In the genomic region with DNA sequence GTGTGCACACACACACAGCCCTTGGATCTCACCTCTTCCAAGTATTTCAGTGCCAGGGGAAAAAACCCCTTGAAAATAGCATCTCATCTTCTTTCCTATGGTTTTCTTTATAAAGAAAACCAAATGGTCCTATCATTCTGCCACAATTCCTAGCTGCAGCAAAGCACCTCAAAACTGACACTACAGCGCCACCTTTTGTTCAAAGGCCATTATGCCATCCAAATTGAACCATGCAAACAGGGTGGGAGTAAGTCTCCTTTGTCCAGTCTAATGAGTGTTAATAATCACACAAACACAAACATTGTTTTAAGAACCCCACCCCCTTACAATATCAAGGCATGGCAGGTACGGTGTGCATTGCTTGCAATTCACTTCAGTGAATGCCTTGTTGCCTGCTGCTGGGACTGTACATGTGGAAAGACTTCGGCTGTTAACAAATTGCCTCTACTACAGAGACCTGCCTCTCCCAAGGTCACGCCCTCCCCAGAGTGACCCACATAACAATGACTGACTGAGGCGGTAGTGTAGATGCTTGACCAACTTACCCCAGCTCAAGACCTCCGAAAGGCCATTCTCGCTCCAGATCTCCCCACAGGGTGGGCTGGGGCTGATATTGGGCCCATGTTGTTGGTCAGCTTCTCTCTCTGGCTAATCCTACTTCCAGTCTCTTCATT, we compare ENCODE assay signal across 8 cellular contexts. TPM values are rescaled to one million over a fixed set of nuclear protein-coding genes. Genes with fewer than 3 reads are reported as not detected.
DNase-seq lines count a peak whose midpoint lies in the region; ATAC-seq and TF ChIP-seq lines count a peak whose summit lies in the region.

No MANE protein-coding gene starts in this region.

- DNase-seq in AG20443 (ENCODE audit: low spot score) = peak; percentile 52
- peak; percentile 34 for DNase-seq in GM03348 (ENCODE audit: low spot score)
- peak; percentile 28 for DNase-seq in RKO (ENCODE audit: low spot score)
- DNase-seq in fibroblast of lung (ENCODE audit: low read depth in 2 of 2) = peak; percentile 6 to 44
- DNase-seq in skeletal muscle cell (ENCODE audit: low read depth) = peak; percentile 1
- no peak for DNase-seq in activated CD8-positive, alpha-beta memory T cell treated with anti-CD3 and anti-CD28 coated beads, Interleukin-2, amount 50 U/mL, for 4 hours
- DNase-seq in mucosa of gallbladder (ENCODE audit: low spot score) = no peak

- TF ChIP-seq CTCF in fibroblast of lung (conservative IDR thresholded peaks at IDR 0.05 in 1 of 2, IDR thresholded peaks at IDR 0.05 in 1 of 2; ENCODE audit: low read depth in 1 of 2, low read length in 2 of 2) = peak; percentile 57 to 71

- no peaks in the 10 kb centered on the region for H3K9me3 ChIP-seq in fibroblast of lung (ENCODE audit: control insufficient read depth, insufficient read depth, low read depth, low read length)

- peak; percentile 52 for ATAC-seq in HG02981 (IDR thresholded peaks at IDR 0.05; ENCODE audit: unreplicated experiment)

- H4K20me1 ChIP-seq in fibroblast of lung (ENCODE audit: control insufficient read depth, extremely low read depth, insufficient read depth, low read length) = no peaks in the 10 kb centered on the region

- H3K4me1 ChIP-seq in fibroblast of lung (ENCODE audit: control insufficient read depth, extremely low read depth, insufficient read depth, low read length) = no peaks in the 10 kb centered on the region

- H2AFZ ChIP-seq in fibroblast of lung (ENCODE audit: low read length) = no peak overlapping the region

- H3K27me3 ChIP-seq in fibroblast of lung (ENCODE audit: control insufficient read depth, insufficient read depth, low read length) = no peaks in the 10 kb centered on the region

- no peak overlapping the region for H3K4me2 ChIP-seq in fibroblast of lung (ENCODE audit: extremely low read depth, insufficient read depth, low read length)

- H3K4me3 ChIP-seq in fibroblast of lung (replicated peaks in 1 of 4; ENCODE audit: control extremely low read depth in 1 of 4, insufficient read depth in 1 of 4, low read depth in 3 of 4, low read length in 4 of 4) = no peak overlapping the region
- H3K4me3 ChIP-seq in skeletal muscle cell (ENCODE audit: low read depth, low read length) = no peak overlapping the region

- no peak overlapping the region for H3K9ac ChIP-seq in fibroblast of lung (ENCODE audit: insufficient read depth, low read length)

- H3K36me3 ChIP-seq in fibroblast of lung (ENCODE audit: control insufficient read depth, insufficient read depth, low read length) = no peaks in the 10 kb centered on the region

- H3K27ac ChIP-seq in fibroblast of lung (ENCODE audit: insufficient read depth, low read length) = no peak overlapping the region

- no peaks in the 10 kb centered on the region for H3K79me2 ChIP-seq in fibroblast of lung (ENCODE audit: control insufficient read depth, insufficient read depth, low read length)

RNA-seq across cellular contexts. Expression of a gene that starts 31.7 kb away (rescaled TPM):
- total RNA-seq in fibroblast of lung (0.17 TPM in 1 of 2 replicates, not detected in the other), mucosa of gallbladder (0.81 TPM)
- not detected in 2 replicates for polyA plus RNA-seq in fibroblast of lung
- not detected in 2 replicates for polyA plus RNA-seq in fibroblast of lung (2012)
- not detected in 2 replicates for polyA minus RNA-seq in fibroblast of lung (ENCODE audit: low replicate concordance)

Comparison
In these comparisons a context has a peak if more than half of its experiments do, and no peak if none do; other contexts are left out.
1. DNase-seq: peak in AG20443 (single experiment), GM03348 (single experiment), RKO (single experiment), fibroblast of lung (2 of 2) and skeletal muscle cell (single experiment); none in activated CD8-positive, alpha-beta memory T cell treated with anti-CD3 and anti-CD28 coated beads, Interleukin-2, amount 50 U/mL, for 4 hours (single experiment) and mucosa of gallbladder (single experiment).